Comparison of ENCODE assay signal across 17 cellular contexts in the genomic region with DNA sequence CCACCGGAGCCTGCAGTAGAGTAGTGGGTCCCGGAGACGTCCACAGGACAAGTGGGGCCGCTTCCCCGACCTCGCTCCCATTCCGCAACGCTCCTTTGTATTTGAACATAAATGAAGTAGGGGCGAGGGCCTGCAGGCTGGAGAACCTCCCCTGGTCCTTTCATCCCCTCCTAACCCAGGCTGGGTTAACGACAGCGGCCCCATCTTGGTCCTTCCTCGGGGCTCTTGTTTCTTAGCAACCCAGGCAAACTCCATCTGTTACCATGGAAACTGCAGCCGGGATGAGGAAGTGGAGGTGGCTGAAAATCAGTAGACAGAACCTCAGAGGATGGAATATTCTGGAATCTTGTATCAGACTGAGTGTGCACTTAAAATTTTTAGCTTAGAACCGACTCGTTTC.
"Had no signal": no experiment of that assay in that cellular context is flagged by ENCODE, and none has a peak within 500 bp of the region (broad histone marks: within the 10 kb centered on the region; RNA-seq: fewer than 3 reads in every experiment).

No MANE protein-coding gene starts in this region.

- H3K36me3 ChIP-seq: neutrophil, stomach, transverse colon, WERI-Rb-1 had no signal

- H3K4me1 Mint-ChIP-seq: activated CD4-positive, alpha-beta memory T cell treated with anti-CD3 and anti-CD28 coated beads, Interleukin-2, amount 10 ng/mL, durations not matched to agents 7 days and 5 days; activated CD4-positive, alpha-beta T cell treated with anti-CD3 and anti-CD28 coated beads for 36 hours; activated naive CD8-positive, alpha-beta T cell treated with anti-CD3 and anti-CD28 coated beads, Interleukin-2, amount 50 U/mL, for 24 hours; central memory CD8-positive, alpha-beta T cell; naive thymus-derived CD4-positive, alpha-beta T cell had no signal

- H3K4me3 Mint-ChIP-seq: activated CD4-positive, alpha-beta memory T cell treated with anti-CD3 and anti-CD28 coated beads, Interleukin-2, amount 10 ng/mL, durations not matched to agents 7 days and 5 days; activated CD4-positive, alpha-beta T cell treated with anti-CD3 and anti-CD28 coated beads for 36 hours; activated naive CD8-positive, alpha-beta T cell treated with anti-CD3 and anti-CD28 coated beads, Interleukin-2, amount 50 U/mL, for 24 hours; activated T-helper 1 cell treated with anti-CD3 and anti-CD28 coated beads, Interleukin-12 subunit alpha, Interleukin-12 subunit beta, Interleukin-2, Interleukin-4 antibody, amounts not matched to agents 30 ng/mL and 10 ng/mL and 1 ng/mL, durations not matched to agents 14 hours and 24 hours and 36 hours; central memory CD8-positive, alpha-beta T cell; naive thymus-derived CD4-positive, alpha-beta T cell had no signal

- H3K27me3 Mint-ChIP-seq: activated CD4-positive, alpha-beta memory T cell treated with anti-CD3 and anti-CD28 coated beads, Interleukin-2, amount 10 ng/mL, durations not matched to agents 7 days and 5 days; activated CD4-positive, alpha-beta T cell treated with anti-CD3 and anti-CD28 coated beads for 36 hours; activated naive CD8-positive, alpha-beta T cell treated with anti-CD3 and anti-CD28 coated beads, Interleukin-2, amount 50 U/mL, for 24 hours; central memory CD8-positive, alpha-beta T cell had no signal

- DNase-seq: activated CD4-positive, alpha-beta memory T cell treated with anti-CD3 and anti-CD28 coated beads, Interleukin-2, amount 10 ng/mL, durations not matched to agents 7 days and 5 days; activated CD4-positive, alpha-beta T cell treated with anti-CD3 and anti-CD28 coated beads for 36 hours; activated CD8-positive, alpha-beta memory T cell treated with anti-CD3 and anti-CD28 coated beads, Interleukin-2, amount 50 U/mL, for 48 hours; activated naive CD4-positive, alpha-beta T cell treated with Interleukin-2 at 50 U/mL for 16 hours; activated naive CD8-positive, alpha-beta T cell treated with anti-CD3 and anti-CD28 coated beads, Interleukin-2, amount 50 U/mL, for 24 hours; erythroblast; left cardiac atrium; naive thymus-derived CD4-positive, alpha-beta T cell; stimulated activated CD4-positive, alpha-beta T cell treated with anti-CD3 and anti-CD28 coated beads, Interleukin-4, amount 100 ng/mL, for 4 hours; stomach; T-helper 1 cell; transverse colon; WERI-Rb-1 had no signal

- H3K27ac ChIP-seq: neutrophil, stomach, transverse colon, WERI-Rb-1 had no signal

- H3K4me1 ChIP-seq: stomach, transverse colon had no signal

- H3K27me3 ChIP-seq: neutrophil, transverse colon had no signal

- H3K27ac Mint-ChIP-seq: activated CD4-positive, alpha-beta memory T cell treated with anti-CD3 and anti-CD28 coated beads, Interleukin-2, amount 10 ng/mL, durations not matched to agents 7 days and 5 days; activated CD4-positive, alpha-beta T cell treated with anti-CD3 and anti-CD28 coated beads for 36 hours; activated naive CD8-positive, alpha-beta T cell treated with anti-CD3 and anti-CD28 coated beads, Interleukin-2, amount 50 U/mL, for 24 hours; activated T-helper 1 cell treated with anti-CD3 and anti-CD28 coated beads, Interleukin-12 subunit alpha, Interleukin-12 subunit beta, Interleukin-2, Interleukin-4 antibody, amounts not matched to agents 30 ng/mL and 10 ng/mL and 1 ng/mL, durations not matched to agents 14 hours and 24 hours and 36 hours; naive thymus-derived CD4-positive, alpha-beta T cell had no signal

- H3K4me3 ChIP-seq: lung, stomach, transverse colon had no signal
